ENCODE assay signal across 14 cellular contexts in the genomic region with DNA sequence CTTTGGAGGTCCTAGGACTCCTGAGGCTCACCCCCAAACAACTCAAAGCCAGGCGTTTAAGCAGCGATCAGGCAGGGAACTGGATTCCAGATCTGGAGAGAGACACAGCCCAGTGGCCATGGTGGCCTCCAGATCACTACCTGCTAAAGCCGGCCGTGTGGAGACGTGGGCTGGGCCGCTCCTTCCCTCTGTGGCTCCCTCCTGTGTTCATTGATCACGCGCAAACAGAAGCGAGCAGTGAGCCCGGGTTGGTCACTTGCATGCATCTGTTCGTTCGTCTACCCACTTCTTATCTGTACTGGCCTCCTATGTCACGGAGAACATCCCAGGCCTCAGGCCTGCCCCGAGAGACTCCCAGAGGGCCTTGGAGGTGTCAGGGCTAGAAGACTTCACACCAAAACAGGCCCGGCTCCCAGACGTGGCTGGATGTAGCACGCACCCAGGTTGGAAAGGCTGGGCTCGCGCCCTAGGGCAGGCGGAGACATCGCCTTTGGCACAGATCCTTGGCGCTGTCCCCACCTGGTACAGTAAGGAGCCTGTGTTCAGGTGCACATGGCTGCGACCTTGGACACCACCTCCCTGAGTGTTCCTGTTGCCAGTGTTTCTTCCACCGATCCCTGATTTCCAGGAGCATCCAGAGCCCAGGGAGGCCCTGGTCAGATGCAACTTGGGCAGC.
A peak's percentile ranks its signal among the peaks of the same experiment; 100 is the strongest.
DNase-seq lines count a peak whose midpoint lies in the region; ATAC-seq and TF ChIP-seq lines count a peak whose summit lies in the region.
"Had no signal": no experiment of that assay in that cellular context is flagged by ENCODE, and none has a peak within 500 bp of the region (broad histone marks: within the 10 kb centered on the region; RNA-seq: fewer than 3 reads in every experiment).

No MANE protein-coding gene starts in this region.

- H3K27ac ChIP-seq in GM23338 (ENCODE audit: low read depth) (no peak overlapping the region), HCT116 (ENCODE audit: low read depth, low read length) (no peak overlapping the region), stomach (peak overlapping the region; percentile 5 to 72 (median 56))
- H3K27ac ChIP-seq: A549, C4-2B, HL-60 had no signal

- H3K79me2 ChIP-seq in GM23338 (replicated peaks; ENCODE audit: insufficient read depth) (no peaks in the 10 kb centered on the region), HCT116 (ENCODE audit: insufficient read depth, low read length) (no peaks in the 10 kb centered on the region)

- H3K27me3 ChIP-seq in GM23338 (ENCODE audit: insufficient read depth) (no peaks in the 10 kb centered on the region), HCT116 (ENCODE audit: insufficient read depth, low read length) (no peaks in the 10 kb centered on the region), stomach (peaks cover 0 to 20% (median 0%) of the 10 kb centered on the region in 3 donors)

- H3K27me3 Mint-ChIP-seq in GM23338 (ENCODE audit: insufficient read depth, low read depth, poor library complexity) (peaks cover 5% of the 10 kb centered on the region), chondrocyte (ENCODE audit: low read depth) (peaks cover 2% of the 10 kb centered on the region)

- H3K9me2 ChIP-seq in GM23338 (ENCODE audit: insufficient read depth) = no peaks in the 10 kb centered on the region
- no peaks in the 10 kb centered on the region for H3K9me2 ChIP-seq in HCT116 (ENCODE audit: insufficient read depth)

- WGBS in stomach, 5 donors = 37 to 65% (median 51%) methylated on average over 17 to 24 of the region's 24 CpGs

- TF ChIP-seq EP300 in stomach (IDR thresholded peaks at IDR 0.05) = no peak

- H3K9ac ChIP-seq in HCT116 (ENCODE audit: low read length) = no peak overlapping the region

- no peak overlapping the region for H3K27ac Mint-ChIP-seq in GM23338
- no peak overlapping the region for H3K27ac Mint-ChIP-seq in chondrocyte (ENCODE audit: unreplicated experiment)
- H3K27ac Mint-ChIP-seq: CD4-positive, alpha-beta memory T cell had no signal

- H3K9me3 Mint-ChIP-seq in GM23338 = no peaks in the 10 kb centered on the region
- no peaks in the 10 kb centered on the region for H3K9me3 Mint-ChIP-seq in chondrocyte (ENCODE audit: low read depth)
- H3K9me3 Mint-ChIP-seq: CD4-positive, alpha-beta memory T cell had no signal

- no peak for TF ChIP-seq RAD21 in HCT116 (IDR thresholded peaks at IDR 0.05; ENCODE audit: low read depth)

- H3K36me3 ChIP-seq in GM23338 (ENCODE audit: insufficient read depth) (no peaks in the 10 kb centered on the region), HCT116 (ENCODE audit: control insufficient read depth in 1 of 2, insufficient read depth in 2 of 2, low read length in 2 of 2) (no peaks in the 10 kb centered on the region), mucosa of descending colon (ENCODE audit: low read depth) (no peaks in the 10 kb centered on the region), stomach (no peaks in the 10 kb centered on the region)
- H3K36me3 ChIP-seq: BE2C had no signal

- POLR2A ChIA-PET in HCT116 (lab: Charles Lee) = no interaction called here

- no TSS peak for BruUV-seq in HCT116 (replicated peaks; lab: Mats Ljungman, UMichigan)

- H3K4me2 ChIP-seq in GM23338 = no peak overlapping the region
- no peak overlapping the region for H3K4me2 ChIP-seq in HCT116 (ENCODE audit: low read length)
- H3K4me2 ChIP-seq: A549 had no signal

- RAD21 ChIA-PET in HCT116 (lab: Charles Lee; ENCODE audit: low non-redundant PET in 1 of 2, low total read pairs in 2 of 2, uncharacterized antibody in 2 of 2, unreplicated experiment in 2 of 2) = no interaction called here

- no peaks in the 10 kb centered on the region for H4K20me1 ChIP-seq in GM23338 (replicated peaks; ENCODE audit: insufficient read depth)
- H4K20me1 ChIP-seq in HCT116 (ENCODE audit: insufficient read depth) = no peaks in the 10 kb centered on the region

- H3K4me3 ChIP-seq in GM23338 (no peak overlapping the region), HCT116 (replicated peaks in 1 of 2; ENCODE audit: low read depth in 1 of 2, low read length in 2 of 2) (no peak overlapping the region), mucosa of descending colon (no peak overlapping the region), stomach (no peak overlapping the region)
- H3K4me3 ChIP-seq: A549 had no signal

- no peak for DNase-seq in GM23338 (ENCODE audit: low spot score)
- no peak for DNase-seq in HCT116 (ENCODE audit: low read depth, low spot score)
- DNase-seq in mucosa of descending colon = no peak
- DNase-seq in stomach = peak; percentile 86
- no peak for DNase-seq in chondrocyte (ENCODE audit: low spot score)
- DNase-seq in activated CD8-positive, alpha-beta memory T cell treated with anti-CD3 and anti-CD28 coated beads, Interleukin-2, amount 50 U/mL, for 4 hours = no peak
- no peak for DNase-seq in NCI-H2171 (lab: John Stamatoyannopoulos, UW)
- DNase-seq: BE2C; CD4-positive, alpha-beta memory T cell; DMS79 treated with DMSO at 0.1 percent for 48 hours; EL had no signal

- intact Hi-C loops in HCT116 (cut with micrococcal nuclease) (no loop called here), mucosa of descending colon (cut with DNase I, micrococcal nuclease) (no loop called here), stomach (cut with DNase I; ENCODE audit: low total_unique reads) (no loop called here)

- no peaks in the 10 kb centered on the region for H3F3A ChIP-seq in GM23338 (replicated peaks; ENCODE audit: low read depth)

- ATAC-seq in GM23338 (peak; percentile 30; the same call in 1 of the 3 replicates), HCT116 (0 out of 2 replicates have a peak, but pooled peaks have one; percentile 7), mucosa of descending colon (peak; percentile 17)

- no peak for TF ChIP-seq CTCF in GM23338 (conservative IDR thresholded peaks at IDR 0.05; ENCODE audit: low read depth in 2 of 2)
- TF ChIP-seq CTCF in HCT116 (IDR thresholded peaks at IDR 0.05 in 2 of 3, conservative IDR thresholded peaks at IDR 0.05 in 1 of 3; ENCODE audit: borderline replicate concordance in 1 of 3, insufficient read depth in 1 of 3, low read depth in 2 of 3, low read length in 2 of 3) = no peak
- no peak for TF ChIP-seq CTCF in mucosa of descending colon (IDR thresholded peaks at IDR 0.05)
- TF ChIP-seq CTCF in stomach (IDR thresholded peaks at IDR 0.05) = peak in 1 of 7 experiments; percentile 2
- TF ChIP-seq CTCF in chondrocyte (IDR thresholded peaks at IDR 0.05) = no peak

- no peaks in the 10 kb centered on the region for H3K36me3 Mint-ChIP-seq in GM23338 (ENCODE audit: low read depth)
- H3K36me3 Mint-ChIP-seq in chondrocyte (ENCODE audit: low read depth) = no peaks in the 10 kb centered on the region
- H3K36me3 Mint-ChIP-seq: CD4-positive, alpha-beta memory T cell had no signal

- no peak overlapping the region for H3K4me3 Mint-ChIP-seq in GM23338
- H3K4me3 Mint-ChIP-seq in chondrocyte (ENCODE audit: unreplicated experiment) = no peak overlapping the region
- H3K4me3 Mint-ChIP-seq: CD4-positive, alpha-beta memory T cell had no signal

- H3K4me1 Mint-ChIP-seq in GM23338 (no peaks in the 10 kb centered on the region; the same call in 2 of the 3 replicates), chondrocyte (ENCODE audit: low read depth) (peaks cover 15% of the 10 kb centered on the region)

- H3K9me3 ChIP-seq in HCT116 (ENCODE audit: control insufficient read depth in 1 of 2, insufficient read depth in 1 of 2, low read depth in 1 of 2, low read length in 2 of 2) (no peaks in the 10 kb centered on the region), mucosa of descending colon (no peaks in the 10 kb centered on the region), stomach (no peaks in the 10 kb centered on the region)
- H3K9me3 ChIP-seq: A549, BE2C had no signal

- no peak for TF ChIP-seq POLR2A in HCT116 (IDR thresholded peaks at IDR 0.05; ENCODE audit: borderline replicate concordance, extremely low read depth, insufficient read depth, insufficient read length)
- no peak for TF ChIP-seq POLR2A in stomach (IDR thresholded peaks at IDR 0.05)

- H2AFZ ChIP-seq in GM23338 (no peak overlapping the region), HCT116 (ENCODE audit: low read depth, low read length, poor library complexity, severe bottlenecking) (no peak overlapping the region)

- CTCF ChIA-PET in HCT116 (lab: Charles Lee) = no interaction called here

- H3K4me1 ChIP-seq in GM23338 (ENCODE audit: insufficient read depth) (no peaks in the 10 kb centered on the region), HCT116 (ENCODE audit: control insufficient read depth in 1 of 2, insufficient read depth in 2 of 2, low read length in 2 of 2) (no peaks in the 10 kb centered on the region), mucosa of descending colon (ENCODE audit: low read depth) (no peaks in the 10 kb centered on the region), stomach (peaks cover 0 to 25% (median 17%) of the 10 kb centered on the region in 4 donors)
- H3K4me1 ChIP-seq: A549, BE2C had no signal

TF ChIP-seq in GM23338, 12 proteins besides CTCF, POLR2A, EP300 and RAD21 (continues in another document):
- TF ChIP-seq EZH2phosphoT487 (IDR thresholded peaks at IDR 0.05; ENCODE audit: unreplicated experiment) (no peak), CREB1 (CRISPR knock-in tag; IDR thresholded peaks at IDR 0.05; ENCODE audit: low read depth) (no peak)

TF ChIP-seq in HCT116, 20 proteins besides CTCF, POLR2A, EP300 and RAD21 (continues in another document):
- no peak for TF ChIP-seq ZFX (IDR thresholded peaks at IDR 0.05)
- TF ChIP-seq, protein P1, sequence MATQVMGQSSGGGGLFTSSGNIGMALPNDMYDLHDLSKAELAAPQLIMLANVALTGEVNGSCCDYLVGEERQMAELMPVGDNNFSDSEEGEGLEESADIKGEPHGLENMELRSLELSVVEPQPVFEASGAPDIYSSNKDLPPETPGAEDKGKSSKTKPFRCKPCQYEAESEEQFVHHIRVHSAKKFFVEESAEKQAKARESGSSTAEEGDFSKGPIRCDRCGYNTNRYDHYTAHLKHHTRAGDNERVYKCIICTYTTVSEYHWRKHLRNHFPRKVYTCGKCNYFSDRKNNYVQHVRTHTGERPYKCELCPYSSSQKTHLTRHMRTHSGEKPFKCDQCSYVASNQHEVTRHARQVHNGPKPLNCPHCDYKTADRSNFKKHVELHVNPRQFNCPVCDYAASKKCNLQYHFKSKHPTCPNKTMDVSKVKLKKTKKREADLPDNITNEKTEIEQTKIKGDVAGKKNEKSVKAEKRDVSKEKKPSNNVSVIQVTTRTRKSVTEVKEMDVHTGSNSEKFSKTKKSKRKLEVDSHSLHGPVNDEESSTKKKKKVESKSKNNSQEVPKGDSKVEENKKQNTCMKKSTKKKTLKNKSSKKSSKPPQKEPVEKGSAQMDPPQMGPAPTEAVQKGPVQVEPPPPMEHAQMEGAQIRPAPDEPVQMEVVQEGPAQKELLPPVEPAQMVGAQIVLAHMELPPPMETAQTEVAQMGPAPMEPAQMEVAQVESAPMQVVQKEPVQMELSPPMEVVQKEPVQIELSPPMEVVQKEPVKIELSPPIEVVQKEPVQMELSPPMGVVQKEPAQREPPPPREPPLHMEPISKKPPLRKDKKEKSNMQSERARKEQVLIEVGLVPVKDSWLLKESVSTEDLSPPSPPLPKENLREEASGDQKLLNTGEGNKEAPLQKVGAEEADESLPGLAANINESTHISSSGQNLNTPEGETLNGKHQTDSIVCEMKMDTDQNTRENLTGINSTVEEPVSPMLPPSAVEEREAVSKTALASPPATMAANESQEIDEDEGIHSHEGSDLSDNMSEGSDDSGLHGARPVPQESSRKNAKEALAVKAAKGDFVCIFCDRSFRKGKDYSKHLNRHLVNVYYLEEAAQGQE (IDR thresholded peaks at IDR 0.05; ENCODE audit: low read depth) = no peak
- TF ChIP-seq ELF1 (IDR thresholded peaks at IDR 0.05; ENCODE audit: borderline replicate concordance, low read depth) = no peak

Comparison
In these comparisons a context has a peak if more than half of its experiments do, and no peak if none do; other contexts are left out.
1. H3K27ac ChIP-seq: peak in stomach (5 of 5); none in GM23338 (single experiment) and HCT116 (single experiment).
2. Peak in every context shown above with its lines, with median percentiles within 50 percentile points of each other: ATAC-seq.